In genomic region chrX:74338852-74339251, GRCh38 we compare ENCODE assay signal across 27 cellular contexts. TPM values are rescaled to one million over a fixed set of nuclear protein-coding genes. Genes with fewer than 3 reads are reported as not detected.
"Had no signal": no experiment of that assay in that cellular context is flagged by ENCODE, and none has a peak within 500 bp of the region (broad histone marks: within the 10 kb centered on the region; RNA-seq: fewer than 3 reads in every experiment).

No MANE protein-coding gene starts in this region.

- H3K27ac ChIP-seq: neural progenitor cell, ovary, parathyroid adenoma, psoas muscle, right lobe of liver, sigmoid colon, stomach, thoracic aorta, thyroid gland, tibial nerve, upper lobe of left lung, vagina had no signal

- H3K9ac ChIP-seq: neural progenitor cell, parathyroid adenoma had no signal

- H3K36me3 ChIP-seq: neural progenitor cell, ovary, right lobe of liver, sigmoid colon, stomach, thoracic aorta, thyroid gland, tibial nerve, upper lobe of left lung, vagina had no signal

- DNase-seq: natural killer cell; occipital lobe; ovary; posterior cingulate gyrus; psoas muscle; right cardiac atrium; right lobe of liver; sigmoid colon; small intestine; stimulated activated CD4-positive, alpha-beta T cell treated with anti-CD3 and anti-CD28 coated beads, Interleukin-15, amount 100 ng/mL, for 24 hours; stimulated activated CD4-positive, alpha-beta T cell treated with anti-CD3 and anti-CD28 coated beads, Interleukin-2, amount 100 ng/mL, for 24 hours; stimulated activated CD4-positive, alpha-beta T cell treated with anti-CD3 and anti-CD28 coated beads, Interleukin-2, amount 100 ng/mL, for 48 hours; stimulated activated CD4-positive, alpha-beta T cell treated with anti-CD3 and anti-CD28 coated beads, Interleukin-4, amount 100 ng/mL, for 24 hours; stimulated activated naive B cell treated with anti-CD40 and anti-IgM and Interleukin-4, amounts not matched to agents 10 μg/mL and 1 μg/mL and 100 μg/mL, for 72 hours; stimulated activated naive CD4-positive, alpha-beta T cell treated with Interleukin-2 at 50 U/mL for 16 hours; stomach; thyroid gland; trophoblast cell; upper lobe of left lung had no signal

- H3K4me1 ChIP-seq: neural progenitor cell, parathyroid adenoma, psoas muscle, right lobe of liver, sigmoid colon, stomach, thyroid gland, tibial nerve, upper lobe of left lung, vagina had no signal

- ATAC-seq: natural killer cell; psoas muscle; right cardiac atrium; right lobe of liver; stimulated activated effector memory CD8-positive, alpha-beta T cell treated with anti-CD3 and anti-CD28 coated beads, Interleukin-12 subunit alpha, Interleukin-12 subunit beta, amount 100 ng/mL, for 72 hours; stimulated activated naive B cell treated with anti-CD40 and anti-IgM and Interleukin-4, amounts not matched to agents 10 μg/mL and 1 μg/mL and 100 μg/mL, for 72 hours had no signal

- FAIRE-seq: small intestine, urothelium cell line had no signal

- H3K4me3 ChIP-seq: neural progenitor cell, ovary, psoas muscle, right lobe of liver, sigmoid colon, stomach, thoracic aorta, thyroid gland, tibial nerve, upper lobe of left lung, vagina had no signal

- H3K9me3 ChIP-seq: ovary, right lobe of liver, sigmoid colon, thoracic aorta, thyroid gland, upper lobe of left lung, vagina had no signal

- H3K4me2 ChIP-seq: neural progenitor cell had no signal

- H3K27me3 ChIP-seq: neural progenitor cell, ovary, right lobe of liver, sigmoid colon, stomach, thyroid gland, tibial nerve, upper lobe of left lung, vagina had no signal

RNA-seq across cellular contexts. Expression of gene ZCCHC13, which starts 34.9 kb away (rescaled TPM):
- polyA plus RNA-seq: neural cell, ovary, psoas muscle, right cardiac atrium, sigmoid colon, small intestine, stomach had no signal
